Comparison of ENCODE assay signal across 17 cellular contexts in the genomic region with DNA sequence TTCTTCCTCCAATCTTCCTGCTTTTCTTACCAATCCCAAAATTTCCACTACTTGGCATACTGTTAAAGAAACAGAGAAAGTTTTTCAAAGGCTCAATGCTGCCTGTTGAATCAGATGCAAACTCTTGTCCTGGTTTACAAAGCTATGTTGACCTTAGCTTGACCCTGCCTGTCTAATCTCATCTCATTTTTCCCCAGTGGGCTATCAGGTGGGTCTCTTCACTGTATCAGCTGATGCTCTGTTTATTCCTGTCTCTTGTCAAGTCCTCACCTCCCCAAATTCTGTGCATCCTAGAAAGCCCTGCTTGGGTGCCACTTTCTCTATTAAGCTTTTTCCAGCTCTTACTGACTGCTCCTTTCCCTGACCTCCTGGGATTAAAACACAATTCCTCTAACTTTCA. TPM values are rescaled to one million over a fixed set of nuclear protein-coding genes. Genes with fewer than 3 reads are reported as not detected.
DNase-seq lines count a peak whose midpoint lies in the region; ATAC-seq, FAIRE-seq and TF ChIP-seq lines count a peak whose summit lies in the region.
"Had no signal": no experiment of that assay in that cellular context is flagged by ENCODE, and none has a peak within 500 bp of the region (broad histone marks: within the 10 kb centered on the region; RNA-seq: fewer than 3 reads in every experiment).

No MANE protein-coding gene starts in this region.

- BruUV-seq in HepG2 (replicated peaks; lab: Mats Ljungman, UMichigan), result no TSS peak

- H3K27me3 ChIP-seq in right lobe of liver (no peaks in the 10 kb centered on the region), HepG2 (ENCODE audit: control insufficient read depth in 1 of 2, insufficient read depth in 2 of 2, low read length in 2 of 2) (no peaks in the 10 kb centered on the region; a peak in 1 of 5 replicates), SK-N-SH (ENCODE audit: insufficient read depth) (no peaks in the 10 kb centered on the region), hepatocyte (no peaks in the 10 kb centered on the region), thyroid gland (no peaks in the 10 kb centered on the region)

- H2AFZ ChIP-seq in HepG2 (ENCODE audit: low read length) (no peak overlapping the region), SK-N-SH (ENCODE audit: low read depth) (no peak overlapping the region), hepatocyte (no peak overlapping the region)

- no peak for TF ChIP-seq RAD21 in HepG2 (CRISPR knock-in tag; IDR thresholded peaks at IDR 0.05)
- TF ChIP-seq RAD21 in SK-N-SH (IDR thresholded peaks at IDR 0.05; ENCODE audit: low read length), result no peak

- H3K27me3 Mint-ChIP-seq in T-helper 2 cell treated with Interferon-gamma antibody and Interleukin-4, amounts not matched to agents 5 μg/mL and 100 μg/mL, for 36 hours (ENCODE audit: low read depth), result peaks cover 2% of the 10 kb centered on the region
- H3K27me3 Mint-ChIP-seq: CD4-positive, CD25-positive, alpha-beta regulatory T cell had no signal

- H3K9me2 ChIP-seq in SK-N-SH (no peaks in the 10 kb centered on the region), hepatocyte (replicated peaks; ENCODE audit: insufficient read depth) (no peaks in the 10 kb centered on the region)

- no peaks in the 10 kb centered on the region for H3K9me3 Mint-ChIP-seq in T-helper 2 cell treated with Interferon-gamma antibody and Interleukin-4, amounts not matched to agents 5 μg/mL and 100 μg/mL, for 36 hours

- intact Hi-C loops in right lobe of liver (cut with DNase I), result no loop called here
- intact Hi-C loops in HepG2 (cut with micrococcal nuclease; ENCODE audit: unreplicated experiment), result no loop called here
- intact Hi-C loops in thyroid gland (cut with DNase I), result no loop called here

- H3K79me2 ChIP-seq in HepG2 (ENCODE audit: insufficient read depth, low read length) (no peaks in the 10 kb centered on the region), SK-N-SH (ENCODE audit: insufficient read depth) (no peaks in the 10 kb centered on the region), hepatocyte (no peaks in the 10 kb centered on the region)

- H3K4me1 Mint-ChIP-seq in T-helper 2 cell treated with Interferon-gamma antibody and Interleukin-4, amounts not matched to agents 5 μg/mL and 100 μg/mL, for 36 hours (ENCODE audit: low read depth), result peaks cover 3% of the 10 kb centered on the region

- CTCF ChIA-PET in HepG2 (lab: Yijun Ruan, JAX; ENCODE audit: low intra/inter-chr PET ratio, low total read pairs), result no interaction called here
- CTCF ChIA-PET in SK-N-SH (lab: Yijun Ruan, JAX), result interaction anchor here (0.7 to 1.1 kb wide), 2 partner anchors 58 to 358 kb away, joined by 3 to 4 read pairs; no protein-coding TSS in a partner anchor

- POLR2A ChIA-PET in HepG2 (lab: Yijun Ruan, JAX), result interaction anchor here (1.9 to 2.6 kb wide), 2 partner anchors 13 to 18 kb away, joined by 8 to 14 read pairs; a partner anchor contains a TSS
- POLR2A ChIA-PET in SK-N-SH (lab: Yijun Ruan, JAX), result no interaction called here

- H3K36me3 ChIP-seq in right lobe of liver (no peaks in the 10 kb centered on the region), HepG2 (replicated peaks in 1 of 2; ENCODE audit: control insufficient read depth in 1 of 2, insufficient read depth in 2 of 2, low read length in 2 of 2) (no peaks in the 10 kb centered on the region), SK-N-SH (replicated peaks in 1 of 2; ENCODE audit: control insufficient read depth in 1 of 2, insufficient read depth in 2 of 2, low read length in 1 of 2) (no peaks in the 10 kb centered on the region), hepatocyte (replicated peaks; ENCODE audit: insufficient read depth, low read depth) (no peaks in the 10 kb centered on the region), thyroid gland (no peaks in the 10 kb centered on the region)

- no peak overlapping the region for H3K4me2 ChIP-seq in HepG2 (ENCODE audit: low read depth, low read length)
- 0 out of 2 replicates have a peak overlapping the region, but pooled peaks have one; percentile 6 for H3K4me2 ChIP-seq in SK-N-SH
- no peak overlapping the region for H3K4me2 ChIP-seq in hepatocyte

- no peak overlapping the region for H3K27ac Mint-ChIP-seq in T-helper 2 cell treated with Interferon-gamma antibody and Interleukin-4, amounts not matched to agents 5 μg/mL and 100 μg/mL, for 36 hours
- H3K27ac Mint-ChIP-seq: CD4-positive, CD25-positive, alpha-beta regulatory T cell had no signal

- TF ChIP-seq CTCF in right lobe of liver (IDR thresholded peaks at IDR 0.05) (no peak), HepG2 (CRISPR knock-in tag; IDR thresholded peaks at IDR 0.05) (no peak), SK-N-SH (IDR thresholded peaks at IDR 0.05) (no peak), hepatocyte (IDR thresholded peaks at IDR 0.05; ENCODE audit: poor library complexity) (no peak), thyroid gland (IDR thresholded peaks at IDR 0.05) (no peak)

- ATAC-seq in right lobe of liver, result peak in 1 of 4 donors; percentile 6
- no peak; the same call in 2 of the 3 replicates for ATAC-seq in HepG2
- no peak for ATAC-seq in HG03159 (IDR thresholded peaks at IDR 0.05; ENCODE audit: unreplicated experiment)

- TF ChIP-seq POLR2A in right lobe of liver (IDR thresholded peaks at IDR 0.05) (no peak), HepG2 (IDR thresholded peaks at IDR 0.05; ENCODE audit: insufficient read depth in 1 of 2, low read depth in 2 of 2, low read length in 2 of 2) (no peak), thyroid gland (IDR thresholded peaks at IDR 0.05) (no peak)

- no peaks in the 10 kb centered on the region for H3K9me3 ChIP-seq in right lobe of liver
- no peaks in the 10 kb centered on the region for H3K9me3 ChIP-seq in HepG2 (ENCODE audit: low read length)
- H3K9me3 ChIP-seq in SK-N-SH, result no peaks in the 10 kb centered on the region
- no peaks in the 10 kb centered on the region for H3K9me3 ChIP-seq in hepatocyte (ENCODE audit: low read depth)
- H3K9me3 ChIP-seq in thyroid gland, result no peaks in the 10 kb centered on the region

- no peaks in the 10 kb centered on the region for H4K20me1 ChIP-seq in HepG2 (ENCODE audit: insufficient read depth, low read length)
- H4K20me1 ChIP-seq in SK-N-SH (ENCODE audit: insufficient read depth), result no peaks in the 10 kb centered on the region
- no peaks in the 10 kb centered on the region for H4K20me1 ChIP-seq in hepatocyte (ENCODE audit: insufficient read depth, poor library complexity, severe bottlenecking)

- H3K9ac ChIP-seq in HepG2 (ENCODE audit: insufficient read depth, low read depth, low read length) (no peak overlapping the region), SK-N-SH (no peak overlapping the region)

- TF ChIP-seq EP300 in HepG2 (IDR thresholded peaks at IDR 0.05; ENCODE audit: low read depth in 2 of 2, low read length in 2 of 2) (no peak), HepG2 (CRISPR knock-in tag; IDR thresholded peaks at IDR 0.05; ENCODE audit: borderline replicate concordance) (no peak), SK-N-SH (IDR thresholded peaks at IDR 0.05; ENCODE audit: borderline replicate concordance in 1 of 2, low read depth in 1 of 2, low read length in 1 of 2) (peak in 1 of 2 experiments; percentile 39; a peak in 1 of 4 replicates)

- peak overlapping the region in 2 of 3 donors; percentile 23 to 69 for H3K27ac ChIP-seq in right lobe of liver
- no peak overlapping the region for H3K27ac ChIP-seq in HepG2 (ENCODE audit: extremely low read length, insufficient read depth, low read length)
- H3K27ac ChIP-seq in SK-N-SH (ENCODE audit: low read depth in 2 of 2, low read length in 1 of 2), result peak overlapping the region in 1 of 2 experiments; percentile 40; a peak in 2 of 4 replicates
- H3K27ac ChIP-seq in hepatocyte, result peak overlapping the region; percentile 83
- peak overlapping the region; percentile 49 to 69 (median 69) for H3K27ac ChIP-seq in thyroid gland

- H3K36me3 Mint-ChIP-seq in T-helper 2 cell treated with Interferon-gamma antibody and Interleukin-4, amounts not matched to agents 5 μg/mL and 100 μg/mL, for 36 hours (ENCODE audit: low read depth), result peaks cover 4% of the 10 kb centered on the region
- H3K36me3 Mint-ChIP-seq: CD4-positive, CD25-positive, alpha-beta regulatory T cell had no signal

- in situ Hi-C loops in HepG2 (cut with HindIII; ENCODE audit: extremely low pct_ligation_motif_present, low pct_unique_long_range_greater_than_20kb), result no loop called here

- H3K4me3 ChIP-seq in right lobe of liver (no peak overlapping the region), HepG2 (replicated peaks in 1 of 3; ENCODE audit: insufficient read depth in 1 of 3, low read depth in 2 of 3, low read length in 3 of 3) (no peak overlapping the region), SK-N-SH (ENCODE audit: low read depth in 2 of 2, low read length in 1 of 2) (no peak overlapping the region), hepatocyte (no peak overlapping the region), thyroid gland (replicated peaks in 1 of 3) (no peak overlapping the region)

- DNase-seq in right lobe of liver (no peak), HepG2 (ENCODE audit: low spot score) (no peak), SK-N-SH (peak; percentile 27), hepatocyte (ENCODE audit: low spot score) (no peak), thyroid gland (no peak), LoVo (ENCODE audit: low spot score) (no peak)
- no peak for DNase-seq in T-helper 2 cell treated with Interferon-gamma antibody and Interleukin-4, amounts not matched to agents 5 μg/mL and 100 μg/mL, for 36 hours (ENCODE audit: low spot score)
- DNase-seq: CD4-positive, CD25-positive, alpha-beta regulatory T cell; DMS79; MV-4-11; NCI-H1417 treated with DMSO at 0.1 percent for 48 hours; NCI-H2029 treated with DMSO at 0.1 percent for 48 hours; NCI-H510A treated with DMSO at 0.1 percent for 48 hours; SHP77 treated with DMSO at 0.1 percent for 48 hours had no signal

- H3F3A ChIP-seq in SK-N-SH (replicated peaks; ENCODE audit: insufficient read depth), result peaks cover 41% of the 10 kb centered on the region

- no peak overlapping the region for H3K4me3 Mint-ChIP-seq in T-helper 2 cell treated with Interferon-gamma antibody and Interleukin-4, amounts not matched to agents 5 μg/mL and 100 μg/mL, for 36 hours
- H3K4me3 Mint-ChIP-seq: CD4-positive, CD25-positive, alpha-beta regulatory T cell had no signal

- FAIRE-seq in HepG2 (lab: Jason Lieb, UNC), result no peak
- FAIRE-seq: G401.6, GM12892 had no signal

- H3K4me1 ChIP-seq in right lobe of liver (peaks cover 0 to 38% (median 13%) of the 10 kb centered on the region in 4 donors), HepG2 (ENCODE audit: insufficient read depth, low read length) (peaks cover 32% of the 10 kb centered on the region), SK-N-SH (ENCODE audit: control insufficient read depth in 1 of 2, insufficient read depth in 2 of 2, low read depth in 1 of 2, low read length in 1 of 2) (peaks cover 0 to 17% of the 10 kb centered on the region in 2 experiments; a peak in 2 of 4 replicates), hepatocyte (ENCODE audit: insufficient read depth) (peaks cover 22% of the 10 kb centered on the region), thyroid gland (peaks cover 25 to 29% of the 10 kb centered on the region in 2 donors)

RNA-seq across cellular contexts. Expression of a gene that starts 18.2 kb away (rescaled TPM):
- 10 to 100 TPM; 23.4 to 83.1 (median 44.4) TPM for total RNA-seq in right lobe of liver
- 5.5 and 25.9 TPM in 2 replicates for total RNA-seq in HepG2 (2016; rRNA removed; fragmentation: Illumina TruSeq; extraction: Trizol)
- 2.7 and 3.1 TPM in 2 replicates for total RNA-seq in HepG2 (2016; cell fraction: cytosol; rRNA removed; fragmentation: Illumina TruSeq; extraction: Trizol; ENCODE audit: low read depth)
- 5.7 and 27.3 TPM in 2 replicates for total RNA-seq in HepG2 (2016; cell fraction: insoluble cytoplasmic fraction; rRNA removed; fragmentation: Illumina TruSeq; extraction: Trizol)
- total RNA-seq in HepG2 (2016; cell fraction: membrane; rRNA removed; fragmentation: Illumina TruSeq; extraction: Trizol), result 4.4 and 4.9 TPM in 2 replicates
- total RNA-seq in HepG2 (2016; cell fraction: nucleus; rRNA removed; fragmentation: Illumina TruSeq; extraction: Trizol), result 68.6 TPM in 2 replicates
- 60.6 and 64.4 TPM in 2 replicates for polyA plus RNA-seq in HepG2 (2011; rRNA removed)
- polyA plus RNA-seq in HepG2 (2011; cell fraction: cytosol; rRNA removed), result 15.1 and 18.0 TPM in 2 replicates
- 119 and 131 TPM in 2 replicates for polyA plus RNA-seq in HepG2 (2011; cell fraction: nucleus; rRNA removed)
- 6.7 and 12.3 TPM in 2 replicates for polyA plus RNA-seq in HepG2 (2012)
- polyA plus RNA-seq in HepG2 (2016; cell fraction: cytosol; fragmentation: Illumina TruSeq; extraction: Trizol; ENCODE audit: low read depth), result 1.2 and 1.6 TPM in 2 replicates
- polyA plus RNA-seq in HepG2 (2016; cell fraction: insoluble cytoplasmic fraction; fragmentation: Illumina TruSeq; extraction: Trizol; ENCODE audit: low read depth), result 3.7 and 4.3 TPM in 2 replicates
- 1.9 and 2.3 TPM in 2 replicates for polyA plus RNA-seq in HepG2 (2016; cell fraction: membrane; fragmentation: Illumina TruSeq; extraction: Trizol; ENCODE audit: low read depth)
- 93.3 and 117 TPM in 2 replicates for polyA plus RNA-seq in HepG2 (2016; cell fraction: nucleus; fragmentation: Illumina TruSeq; extraction: Trizol; ENCODE audit: insufficient read depth, low read depth)
- 12.8 and 49.4 TPM in 2 replicates for polyA minus RNA-seq in HepG2 (2011; rRNA and poly(A)+ RNA removed; ENCODE audit: low replicate concordance)
- 11.4 and 16.5 TPM in 2 replicates for polyA minus RNA-seq in HepG2 (2011; cell fraction: cytosol; rRNA and poly(A)+ RNA removed)
- polyA minus RNA-seq in HepG2 (2011; cell fraction: nucleus; rRNA and poly(A)+ RNA removed), result 170 and 306 TPM in 2 replicates
- polyA plus RNA-seq in SK-N-SH (2012; rRNA removed), result 59.9 and 70.9 TPM in 2 replicates
- 28.0 and 28.4 TPM in 2 replicates for polyA plus RNA-seq in SK-N-SH (2012; cell fraction: cytosol; rRNA removed)
- 221 and 343 TPM in 2 replicates for polyA plus RNA-seq in SK-N-SH (2012; cell fraction: nucleus; rRNA removed)
- 164 and 182 TPM in 2 replicates for total RNA-seq in hepatocyte
- polyA plus RNA-seq in hepatocyte, result 160 and 192 TPM in 2 replicates
- 100 to 1,000 TPM in 1 of 4 donors, 10 to 100 TPM in 3; 37.5 to 132 (median 56.9) TPM for total RNA-seq in thyroid gland
